8 cellular contexts compared by ENCODE assay signal in the genomic region with DNA sequence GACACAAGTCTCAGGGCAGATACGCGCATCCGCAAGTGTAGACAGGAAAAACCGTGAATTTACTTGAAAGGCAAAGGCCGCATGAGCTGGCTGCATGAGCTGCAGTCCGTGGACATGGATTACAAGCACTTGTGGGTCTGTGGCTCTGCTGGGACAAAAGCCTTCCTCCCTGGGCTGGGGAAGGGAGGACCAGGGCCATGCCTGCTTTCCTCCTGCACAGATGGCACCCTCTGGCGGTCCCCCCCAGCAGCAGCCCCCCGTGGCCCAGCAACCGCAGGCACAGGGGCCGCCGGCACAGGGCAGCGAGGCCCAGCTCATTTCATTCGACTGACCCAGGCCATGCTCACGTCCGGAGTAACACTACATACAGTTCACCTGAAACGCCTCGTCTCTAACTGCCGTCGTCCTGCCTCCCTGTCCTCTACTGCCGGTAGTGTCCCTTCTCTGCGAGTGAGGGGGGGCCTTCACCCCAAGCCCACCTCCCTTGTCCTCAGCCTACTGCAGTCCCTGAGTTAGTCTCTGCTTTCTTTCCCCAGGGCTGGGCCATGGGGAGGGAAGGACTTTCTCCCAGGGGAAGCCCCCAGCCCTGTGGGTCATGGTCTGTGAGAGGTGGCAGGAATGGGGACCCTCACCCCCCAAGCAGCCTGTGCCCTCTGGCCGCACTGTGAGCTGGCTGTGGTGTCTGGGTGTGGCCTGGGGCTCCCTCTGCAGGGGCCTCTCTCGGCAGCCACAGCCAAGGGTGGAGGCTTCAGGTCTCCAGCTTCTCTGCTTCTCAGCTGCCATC. TPM values are rescaled to one million over a fixed set of nuclear protein-coding genes. Genes with fewer than 3 reads are reported as not detected.
DNase-seq lines count a peak whose midpoint lies in the region; ATAC-seq and TF ChIP-seq lines count a peak whose summit lies in the region.

No MANE protein-coding gene starts in this region.

- TF ChIP-seq POLR2A in vagina (IDR thresholded peaks at IDR 0.05) = no peak

- peaks cover 10% of the 10 kb centered on the region; the same call in 2 of the 3 replicates for H3K4me1 Mint-ChIP-seq in GM23338

- H3K4me3 ChIP-seq in AG09309 (ENCODE audit: control insufficient read depth, low read depth, low read length) (peak overlapping the region; percentile 8; the same call in 1 of the 2 replicates), GM23338 (peak overlapping the region; percentile 99), lower lobe of right lung (peak overlapping the region; percentile 95), vagina (peak overlapping the region in 1 of 2 donors; percentile 80)

- no peaks in the 10 kb centered on the region for H3K9me2 ChIP-seq in GM23338 (ENCODE audit: insufficient read depth)

- H3K36me3 ChIP-seq in GM23338 (ENCODE audit: insufficient read depth) = peaks cover 3% of the 10 kb centered on the region
- peaks cover 63% of the 10 kb centered on the region for H3K36me3 ChIP-seq in lower lobe of right lung
- H3K36me3 ChIP-seq in vagina = peaks cover 0 to 40% of the 10 kb centered on the region in 2 donors

- TF ChIP-seq CTCF in AG09309 (IDR thresholded peaks at IDR 0.05; ENCODE audit: control insufficient read depth, insufficient read depth, low read depth, low read length, missing control alignments) (peak; percentile 7), GM23338 (conservative IDR thresholded peaks at IDR 0.05; ENCODE audit: low read depth in 2 of 2) (peak in 1 of 2 experiments; percentile 27; a peak in 1 of 4 replicates), lower lobe of right lung (IDR thresholded peaks at IDR 0.05) (no peak), vagina (IDR thresholded peaks at IDR 0.05) (no peak)

- H3K9me3 ChIP-seq in lower lobe of right lung (no peaks in the 10 kb centered on the region), vagina (no peaks in the 10 kb centered on the region)

- peak overlapping the region; percentile 100 for H3K4me2 ChIP-seq in GM23338

- H4K20me1 ChIP-seq in GM23338 (replicated peaks; ENCODE audit: insufficient read depth) = peaks cover 12% of the 10 kb centered on the region

- H2AFZ ChIP-seq in GM23338 = no peak overlapping the region

- H3K36me3 Mint-ChIP-seq in GM23338 (ENCODE audit: low read depth) = peaks cover 69% of the 10 kb centered on the region

- H3K4me1 ChIP-seq in GM23338 (ENCODE audit: insufficient read depth) (peaks cover 10% of the 10 kb centered on the region), lower lobe of right lung (peaks cover 36% of the 10 kb centered on the region), vagina (peaks cover 34% of the 10 kb centered on the region)

- no peaks in the 10 kb centered on the region for H3K27me3 ChIP-seq in GM23338 (ENCODE audit: insufficient read depth)
- no peaks in the 10 kb centered on the region for H3K27me3 ChIP-seq in lower lobe of right lung (ENCODE audit: low read depth)
- H3K27me3 ChIP-seq in vagina = no peaks in the 10 kb centered on the region

- ATAC-seq in GM23338 (peak; percentile 7; the same call in 2 of the 3 replicates), lower lobe of right lung (no peak), HG03460 (IDR thresholded peaks at IDR 0.05; ENCODE audit: unreplicated experiment) (no peak)

- intact Hi-C loops in lower lobe of right lung (cut with DNase I) (no loop called here), vagina (cut with DNase I) (no loop called here)

- DNase-seq in AG09309 (ENCODE audit: low read depth) (no peak), GM23338 (ENCODE audit: low spot score) (no peak), lower lobe of right lung (no peak), vagina (ENCODE audit: extremely low spot score in 2 of 2) (no peak), midbrain (lab: John Stamatoyannopoulos, UW) (no peak)
- peak; percentile 50 to 57 for DNase-seq in activated T-cell treated with anti-CD3 and anti-CD28 coated beads, Interleukin-2, amount 50 U/mL, for 48 hours
- no peak for DNase-seq in stimulated activated CD4-positive, alpha-beta T cell treated with anti-CD3 and anti-CD28 coated beads, Interleukin-1b, Interleukin-23, amount 100 ng/mL, for 48 hours

- H3K27ac Mint-ChIP-seq in GM23338 = 0 out of 2 replicates have a peak overlapping the region, but pooled peaks have one; percentile 31

- H3K9me3 Mint-ChIP-seq in GM23338 = no peaks in the 10 kb centered on the region

- peak overlapping the region; percentile 95 for H3K4me3 Mint-ChIP-seq in GM23338

- peaks cover 51% of the 10 kb centered on the region for H3K79me2 ChIP-seq in GM23338 (replicated peaks; ENCODE audit: insufficient read depth)

- H3K27ac ChIP-seq in GM23338 (ENCODE audit: low read depth) (0 out of 2 replicates have a peak overlapping the region, but pooled peaks have one; percentile 26), lower lobe of right lung (peak overlapping the region; percentile 98), vagina (no peak overlapping the region)

- peaks cover 15% of the 10 kb centered on the region for H3K27me3 Mint-ChIP-seq in GM23338 (ENCODE audit: insufficient read depth, low read depth, poor library complexity)

- peaks cover 26% of the 10 kb centered on the region for H3F3A ChIP-seq in GM23338 (replicated peaks; ENCODE audit: low read depth)

TF ChIP-seq in GM23338, 12 proteins besides CTCF, POLR2A, EP300 and RAD21:
- TF ChIP-seq ZNF331 (CRISPR knock-in tag; IDR thresholded peaks at IDR 0.05; ENCODE audit: low read depth) (no peak), EZH2 (IDR thresholded peaks at IDR 0.05; ENCODE audit: low read depth, unreplicated experiment) (no peak), STAT1 (IDR thresholded peaks at IDR 0.05; ENCODE audit: unreplicated experiment) (no peak), ZNF114 (CRISPR knock-in tag; IDR thresholded peaks at IDR 0.05) (no peak), EZH2phosphoT487 (IDR thresholded peaks at IDR 0.05; ENCODE audit: unreplicated experiment) (no peak), JUNB (IDR thresholded peaks at IDR 0.05; ENCODE audit: unreplicated experiment) (no peak)
- TF ChIP-seq, protein P1, sequence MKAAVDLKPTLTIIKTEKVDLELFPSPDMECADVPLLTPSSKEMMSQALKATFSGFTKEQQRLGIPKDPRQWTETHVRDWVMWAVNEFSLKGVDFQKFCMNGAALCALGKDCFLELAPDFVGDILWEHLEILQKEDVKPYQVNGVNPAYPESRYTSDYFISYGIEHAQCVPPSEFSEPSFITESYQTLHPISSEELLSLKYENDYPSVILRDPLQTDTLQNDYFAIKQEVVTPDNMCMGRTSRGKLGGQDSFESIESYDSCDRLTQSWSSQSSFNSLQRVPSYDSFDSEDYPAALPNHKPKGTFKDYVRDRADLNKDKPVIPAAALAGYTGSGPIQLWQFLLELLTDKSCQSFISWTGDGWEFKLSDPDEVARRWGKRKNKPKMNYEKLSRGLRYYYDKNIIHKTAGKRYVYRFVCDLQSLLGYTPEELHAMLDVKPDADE (IDR thresholded peaks at IDR 0.05) = no peak
- TF ChIP-seq, protein P2, sequence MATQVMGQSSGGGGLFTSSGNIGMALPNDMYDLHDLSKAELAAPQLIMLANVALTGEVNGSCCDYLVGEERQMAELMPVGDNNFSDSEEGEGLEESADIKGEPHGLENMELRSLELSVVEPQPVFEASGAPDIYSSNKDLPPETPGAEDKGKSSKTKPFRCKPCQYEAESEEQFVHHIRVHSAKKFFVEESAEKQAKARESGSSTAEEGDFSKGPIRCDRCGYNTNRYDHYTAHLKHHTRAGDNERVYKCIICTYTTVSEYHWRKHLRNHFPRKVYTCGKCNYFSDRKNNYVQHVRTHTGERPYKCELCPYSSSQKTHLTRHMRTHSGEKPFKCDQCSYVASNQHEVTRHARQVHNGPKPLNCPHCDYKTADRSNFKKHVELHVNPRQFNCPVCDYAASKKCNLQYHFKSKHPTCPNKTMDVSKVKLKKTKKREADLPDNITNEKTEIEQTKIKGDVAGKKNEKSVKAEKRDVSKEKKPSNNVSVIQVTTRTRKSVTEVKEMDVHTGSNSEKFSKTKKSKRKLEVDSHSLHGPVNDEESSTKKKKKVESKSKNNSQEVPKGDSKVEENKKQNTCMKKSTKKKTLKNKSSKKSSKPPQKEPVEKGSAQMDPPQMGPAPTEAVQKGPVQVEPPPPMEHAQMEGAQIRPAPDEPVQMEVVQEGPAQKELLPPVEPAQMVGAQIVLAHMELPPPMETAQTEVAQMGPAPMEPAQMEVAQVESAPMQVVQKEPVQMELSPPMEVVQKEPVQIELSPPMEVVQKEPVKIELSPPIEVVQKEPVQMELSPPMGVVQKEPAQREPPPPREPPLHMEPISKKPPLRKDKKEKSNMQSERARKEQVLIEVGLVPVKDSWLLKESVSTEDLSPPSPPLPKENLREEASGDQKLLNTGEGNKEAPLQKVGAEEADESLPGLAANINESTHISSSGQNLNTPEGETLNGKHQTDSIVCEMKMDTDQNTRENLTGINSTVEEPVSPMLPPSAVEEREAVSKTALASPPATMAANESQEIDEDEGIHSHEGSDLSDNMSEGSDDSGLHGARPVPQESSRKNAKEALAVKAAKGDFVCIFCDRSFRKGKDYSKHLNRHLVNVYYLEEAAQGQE (IDR thresholded peaks at IDR 0.05; ENCODE audit: unreplicated experiment) = no peak

RNA-seq across cellular contexts. Expression of a gene that starts 1.7 kb away (rescaled TPM):
- total RNA-seq in GM23338 (2014; rRNA removed; shearing (Covaris generic)) = 50.9 and 53.2 TPM in 2 replicates
- polyA plus RNA-seq in GM23338 (2016; fragmentation: Nextera tagmentation; extraction: Ambion mirVana) = 140 and 153 TPM in 2 replicates
- total RNA-seq in lower lobe of right lung (35.0 TPM), vagina (77.3 TPM)

RNA-seq across cellular contexts. Expression of a gene that starts 10.6 kb away (rescaled TPM):
- 37.1 and 47.4 TPM in 2 replicates for total RNA-seq in GM23338 (2014; rRNA removed; shearing (Covaris generic))
- polyA plus RNA-seq in GM23338 (2016; fragmentation: Nextera tagmentation; extraction: Ambion mirVana) = 25.7 TPM in 2 replicates
- total RNA-seq in lower lobe of right lung = 7.3 TPM
- total RNA-seq in vagina = 2.9 TPM

RNA-seq across cellular contexts. Expression of a gene that starts 17.7 kb away (rescaled TPM):
- 66.9 and 90.2 TPM in 2 replicates for total RNA-seq in GM23338 (2014; rRNA removed; shearing (Covaris generic))
- polyA plus RNA-seq in GM23338 (2016; fragmentation: Nextera tagmentation; extraction: Ambion mirVana) = 59.0 and 59.4 TPM in 2 replicates
- total RNA-seq in lower lobe of right lung (92.0 TPM), vagina (72.9 TPM)

RNA-seq across cellular contexts. Expression of a gene that starts 17.9 kb away (rescaled TPM):
- total RNA-seq in GM23338 (2014; rRNA removed; shearing (Covaris generic)) = 41.3 and 54.9 TPM in 2 replicates
- 39.6 and 40.4 TPM in 2 replicates for polyA plus RNA-seq in GM23338 (2016; fragmentation: Nextera tagmentation; extraction: Ambion mirVana)
- total RNA-seq in lower lobe of right lung = 19.0 TPM
- 24.1 TPM for total RNA-seq in vagina

RNA-seq across cellular contexts. Expression of a gene that starts 34.9 kb away (rescaled TPM):
- total RNA-seq in GM23338 (2014; rRNA removed; shearing (Covaris generic)) = 22.3 and 26.1 TPM in 2 replicates
- 69.3 and 73.4 TPM in 2 replicates for polyA plus RNA-seq in GM23338 (2016; fragmentation: Nextera tagmentation; extraction: Ambion mirVana)
- total RNA-seq in lower lobe of right lung (12.8 TPM), vagina (13.8 TPM)

Comparison
In these comparisons a context has a peak if more than half of its experiments do, and no peak if none do; other contexts are left out.
1. DNase-seq: peak in activated T-cell treated with anti-CD3 and anti-CD28 coated beads, Interleukin-2, amount 50 U/mL, for 48 hours (2 of 2); none in AG09309 (single experiment), GM23338 (single experiment), lower lobe of right lung (single experiment), vagina (0 of 2), midbrain (single experiment) and stimulated activated CD4-positive, alpha-beta T cell treated with anti-CD3 and anti-CD28 coated beads, Interleukin-1b, Interleukin-23, amount 100 ng/mL, for 48 hours (single experiment).